In the genomic region with DNA sequence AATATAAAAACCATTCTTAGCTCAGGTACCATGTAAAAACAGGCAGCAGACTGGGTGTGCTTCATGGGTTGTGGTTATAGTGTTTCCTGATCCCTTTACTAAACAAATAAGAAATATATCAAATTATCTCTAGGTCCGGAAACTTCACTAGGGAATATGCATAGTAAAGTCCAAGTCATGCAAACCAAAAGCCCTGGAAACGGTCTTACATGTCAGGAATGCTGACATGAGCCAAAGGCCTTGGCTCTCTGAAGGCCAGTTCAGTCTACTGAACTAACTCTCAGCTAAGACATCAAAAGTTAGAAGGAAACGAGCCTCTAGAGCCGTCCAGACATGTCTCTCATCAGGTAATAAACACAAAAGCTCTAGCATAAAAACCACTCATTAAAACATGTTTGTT, we compare ENCODE assay signal across 2 cellular contexts.
TF ChIP-seq lines count a peak whose summit lies in the region.

No MANE protein-coding gene starts in this region.

TF ChIP-seq in H1, 55 proteins besides CTCF, POLR2A, EP300 and RAD21 (continued from another document):
- no peak for TF ChIP-seq CBX5 (IDR thresholded peaks at IDR 0.05; ENCODE audit: low read depth, low read length)
- no peak for TF ChIP-seq CHD1 (IDR thresholded peaks at IDR 0.05; ENCODE audit: low read depth, low read length)
- TF ChIP-seq CEBPB (IDR thresholded peaks at IDR 0.05; ENCODE audit: low read depth, low read length) = no peak
- TF ChIP-seq SIX5 (IDR thresholded peaks at IDR 0.05; ENCODE audit: low read depth, low read length) = no peak
- no peak for TF ChIP-seq USF2 (IDR thresholded peaks at IDR 0.05; ENCODE audit: low read length)
- no peak for TF ChIP-seq SIN3A (conservative IDR thresholded peaks at IDR 0.05 in 1 of 2, IDR thresholded peaks at IDR 0.05 in 1 of 2; ENCODE audit: low read depth in 1 of 2, low read length in 2 of 2)
- no peak for TF ChIP-seq RBBP5 (IDR thresholded peaks at IDR 0.05; ENCODE audit: borderline replicate concordance, low read depth, low read length)
- no peak for TF ChIP-seq CBX8 (IDR thresholded peaks at IDR 0.05; ENCODE audit: borderline replicate concordance, low read depth, low read length)
- no peak for TF ChIP-seq CTBP2 (IDR thresholded peaks at IDR 0.05; ENCODE audit: borderline replicate concordance, insufficient read depth, insufficient read length, low read length)
- no peak for TF ChIP-seq KDM1A (IDR thresholded peaks at IDR 0.05; ENCODE audit: borderline replicate concordance, low read length)
- no peak for TF ChIP-seq BCL11A (IDR thresholded peaks at IDR 0.05; ENCODE audit: low read depth in 2 of 2, low read length in 2 of 2)

TF ChIP-seq in GM12891, 5 proteins besides CTCF, POLR2A, EP300 and RAD21 (continued from another document):
- TF ChIP-seq PAX5 (IDR thresholded peaks at IDR 0.05; ENCODE audit: insufficient read depth, low read length, severe bottlenecking) (no peak), SPI1 (IDR thresholded peaks at IDR 0.05; ENCODE audit: low read depth, low read length) (no peak), POLR2AphosphoS5 (IDR thresholded peaks at IDR 0.05; ENCODE audit: low read depth, low read length) (no peak), TAF1 (IDR thresholded peaks at IDR 0.05; ENCODE audit: low read depth, low read length) (no peak)
